In genomic region chr5:110757118-110757729, GRCh38 we compare ENCODE assay signal across 8 cellular contexts. TPM values are rescaled to one million over a fixed set of nuclear protein-coding genes. Genes with fewer than 3 reads are reported as not detected.
A peak's percentile ranks its signal among the peaks of the same experiment; 100 is the strongest.
DNase-seq lines count a peak whose midpoint lies in the region; ATAC-seq and TF ChIP-seq lines count a peak whose summit lies in the region.

No MANE protein-coding gene starts in this region.

- ATAC-seq in natural killer cell (peak in 2 of 3 donors; percentile 61 to 78), HG02798 (IDR thresholded peaks at IDR 0.05; ENCODE audit: poor library complexity, unreplicated experiment) (no peak)
- no peak for ATAC-seq in natural killer cell treated with Interleukin-12 subunit alpha and Interleukin-12 subunit beta and Interleukin-15 and Interleukin-18, amount 100 ng/mL, for 72 hours

- peaks cover 10% of the 10 kb centered on the region in 2 donors for H3K4me1 Mint-ChIP-seq in natural killer cell
- peaks cover 10 to 14% of the 10 kb centered on the region in 2 donors for H3K4me1 Mint-ChIP-seq in natural killer cell treated with Interleukin-12 subunit alpha and Interleukin-12 subunit beta and Interleukin-15 and Interleukin-18, amount 100 ng/mL, for 72 hours (ENCODE audit: low read depth in 2 of 2)
- H3K4me1 Mint-ChIP-seq in glutamatergic neuron (ENCODE audit: low read depth, unreplicated experiment), result no peaks in the 10 kb centered on the region

- H3K9me3 ChIP-seq in WERI-Rb-1 (ENCODE audit: severe bottlenecking), result no peaks in the 10 kb centered on the region

- H3K4me3 ChIP-seq in WERI-Rb-1 (ENCODE audit: low read depth, low read length), result no peak overlapping the region

- no peak overlapping the region for H3K27ac Mint-ChIP-seq in natural killer cell
- no peak overlapping the region for H3K27ac Mint-ChIP-seq in natural killer cell treated with Interleukin-12 subunit alpha and Interleukin-12 subunit beta and Interleukin-15 and Interleukin-18, amount 100 ng/mL, for 72 hours
- H3K27ac Mint-ChIP-seq in glutamatergic neuron (ENCODE audit: unreplicated experiment), result no peak overlapping the region

- H3K4me3 Mint-ChIP-seq in natural killer cell (no peak overlapping the region), glutamatergic neuron (ENCODE audit: unreplicated experiment) (no peak overlapping the region)
- H3K4me3 Mint-ChIP-seq in natural killer cell treated with Interleukin-12 subunit alpha and Interleukin-12 subunit beta and Interleukin-15 and Interleukin-18, amount 100 ng/mL, for 72 hours, result no peak overlapping the region

- DNase-seq in natural killer cell (no peak), NAMALWA (ENCODE audit: low spot score) (peak; percentile 75), WERI-Rb-1 (peak; percentile 8), glutamatergic neuron (no peak), posterior cingulate gyrus (no peak)
- no peak for DNase-seq in natural killer cell treated with Interleukin-12 subunit alpha and Interleukin-12 subunit beta and Interleukin-15 and Interleukin-18, amount 100 ng/mL, for 72 hours (ENCODE audit: low spot score)
- peak; percentile 28 for DNase-seq in stimulated activated CD8-positive, alpha-beta memory T cell treated with anti-CD3 and anti-CD28 coated beads, Interleukin-4, amount 100 ng/mL, for 48 hours

- H3K9me3 Mint-ChIP-seq in natural killer cell (no peaks in the 10 kb centered on the region), glutamatergic neuron (ENCODE audit: unreplicated experiment) (no peaks in the 10 kb centered on the region)
- H3K9me3 Mint-ChIP-seq in natural killer cell treated with Interleukin-12 subunit alpha and Interleukin-12 subunit beta and Interleukin-15 and Interleukin-18, amount 100 ng/mL, for 72 hours, result no peaks in the 10 kb centered on the region

- H3K36me3 Mint-ChIP-seq in natural killer cell (peaks cover 8% of the 10 kb centered on the region), glutamatergic neuron (ENCODE audit: unreplicated experiment) (no peaks in the 10 kb centered on the region)
- peaks cover 18% of the 10 kb centered on the region for H3K36me3 Mint-ChIP-seq in natural killer cell treated with Interleukin-12 subunit alpha and Interleukin-12 subunit beta and Interleukin-15 and Interleukin-18, amount 100 ng/mL, for 72 hours

- H3K27me3 Mint-ChIP-seq in natural killer cell (ENCODE audit: low read depth in 2 of 2) (no peaks in the 10 kb centered on the region), glutamatergic neuron (ENCODE audit: unreplicated experiment) (peaks cover 2% of the 10 kb centered on the region)
- H3K27me3 Mint-ChIP-seq in natural killer cell treated with Interleukin-12 subunit alpha and Interleukin-12 subunit beta and Interleukin-15 and Interleukin-18, amount 100 ng/mL, for 72 hours, result no peaks in the 10 kb centered on the region

- H3K27ac ChIP-seq in WERI-Rb-1, result no peak overlapping the region

- intact Hi-C loops in natural killer cell (cut with micrococcal nuclease) (loop anchor here (2.0 kb wide), 1 partner anchor 1390 kb away; no protein-coding TSS in a partner anchor), posterior cingulate gyrus (cut with DNase I) (loop anchor here (5.0 kb wide), 1 partner anchor 335 kb away; the partner anchor contains the start of gene WDR36)

- H3K36me3 ChIP-seq in WERI-Rb-1, result peaks cover 9% of the 10 kb centered on the region

- no peaks in the 10 kb centered on the region for H3K27me3 ChIP-seq in WERI-Rb-1 (ENCODE audit: insufficient read depth, low read depth, severe bottlenecking)

- TF ChIP-seq CTCF in natural killer cell (IDR thresholded peaks at IDR 0.05) (peak; percentile 84), WERI-Rb-1 (IDR thresholded peaks at IDR 0.05; ENCODE audit: low read depth, low read length) (peak; percentile 39; the same call in 1 of the 2 replicates), glutamatergic neuron (IDR thresholded peaks at IDR 0.05; ENCODE audit: partially characterized antibody, unreplicated experiment) (peak; percentile 90)

RNA-seq across cellular contexts. Expression of gene SLC25A46, which starts 18.4 kb away (rescaled TPM):
- total RNA-seq in natural killer cell (10 to 100 TPM; 25.5 to 35.4 (median 34.5) TPM), glutamatergic neuron (ENCODE audit: unreplicated experiment) (38.1 TPM)
- 10 to 100 TPM; 39.9 to 46.7 TPM for total RNA-seq in natural killer cell treated with Interleukin-12 subunit alpha and Interleukin-12 subunit beta and Interleukin-15 and Interleukin-18, amount 100 ng/mL, for 72 hours

RNA-seq across cellular contexts. Expression of gene TMEM232, which starts 30.8 kb away (rescaled TPM):
- total RNA-seq in natural killer cell (1 to 10 TPM in 1 of 3 donors, under 1 TPM in 2; 0.45 to 3.0 (median 0.66) TPM), glutamatergic neuron (ENCODE audit: unreplicated experiment) (5.3 TPM)
- total RNA-seq in natural killer cell treated with Interleukin-12 subunit alpha and Interleukin-12 subunit beta and Interleukin-15 and Interleukin-18, amount 100 ng/mL, for 72 hours, result under 1 TPM; 0.40 to 0.86 TPM

Comparison
In these comparisons a context has a peak if more than half of its experiments do, and no peak if none do; other contexts are left out.
1. ATAC-seq: peak in natural killer cell (2 of 3); none in natural killer cell treated with Interleukin-12 subunit alpha and Interleukin-12 subunit beta and Interleukin-15 and Interleukin-18, amount 100 ng/mL, for 72 hours (0 of 2) and HG02798 (single experiment).
2. DNase-seq: peak in NAMALWA (single experiment), WERI-Rb-1 (single experiment) and stimulated activated CD8-positive, alpha-beta memory T cell treated with anti-CD3 and anti-CD28 coated beads, Interleukin-4, amount 100 ng/mL, for 48 hours (single experiment); none in natural killer cell (single experiment), natural killer cell treated with Interleukin-12 subunit alpha and Interleukin-12 subunit beta and Interleukin-15 and Interleukin-18, amount 100 ng/mL, for 72 hours (single experiment), glutamatergic neuron (single experiment) and posterior cingulate gyrus (0 of 10).
3. CTCF ChIP-seq: peak in every context shown above with its lines; median percentile 90 in glutamatergic neuron; 84 in natural killer cell; 39 in WERI-Rb-1.